22 cellular contexts compared by ENCODE assay signal in the genomic region with DNA sequence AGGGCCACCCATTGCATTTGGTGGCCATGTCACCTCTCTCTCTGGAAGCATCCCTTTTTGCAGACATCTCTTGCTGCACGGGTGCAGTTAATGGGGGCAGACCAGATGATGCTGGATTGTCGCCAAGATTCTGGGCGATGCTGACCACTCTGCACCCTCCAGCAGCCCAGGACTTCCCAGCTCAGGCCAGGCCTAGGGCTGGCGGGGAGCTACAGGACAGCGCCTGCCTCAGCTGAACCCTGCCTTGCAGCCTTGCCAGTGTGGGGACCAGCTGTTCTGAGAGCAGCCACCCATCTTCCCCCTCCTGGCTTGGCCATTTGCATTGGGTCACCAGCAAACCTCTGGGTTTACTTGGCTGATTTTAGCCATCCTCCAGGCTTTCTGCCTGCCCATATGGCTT.
"Had no signal": no experiment of that assay in that cellular context is flagged by ENCODE, and none has a peak within 500 bp of the region (broad histone marks: within the 10 kb centered on the region; RNA-seq: fewer than 3 reads in every experiment).

No MANE protein-coding gene starts in this region.

- DNase-seq: colonic mucosa; effector CD8-positive, alpha-beta T cell; endodermal cell; foreskin fibroblast; gastrocnemius medialis; head of caudate nucleus; left ventricle myocardium superior; lower lobe of right lung; mucosa of descending colon; naive thymus-derived CD4-positive, alpha-beta T cell; pancreas; stimulated activated CD4-positive, alpha-beta T cell treated with anti-CD3 and anti-CD28 coated beads, Interleukin-2, amount 100 ng/mL, for 48 hours; stimulated activated naive B cell treated with anti-CD40 and anti-IgM and Interleukin-4, amounts not matched to agents 10 μg/mL and 1 μg/mL and 100 μg/mL, for 72 hours; trophoblast cell had no signal

- H3K9me3 ChIP-seq: colonic mucosa, gastrocnemius medialis, lower lobe of right lung, mucosa of descending colon, neutrophil, pancreas, suprapubic skin had no signal

- H3K27ac Mint-ChIP-seq: dendritic cell treated with granulocyte-macrophage colony-stimulating factor and Interleukin-4, amounts not matched to agents 40 ng/mL and 50 ng/mL, for 4 days; endodermal cell; mesothelial cell of epicardium; naive thymus-derived CD4-positive, alpha-beta T cell; stimulated activated naive B cell treated with anti-CD40 and anti-IgM and Interleukin-4, amounts not matched to agents 10 μg/mL and 1 μg/mL and 100 μg/mL, for 72 hours; stimulated activated naive CD8-positive, alpha-beta T cell treated with anti-CD3 and anti-CD28 coated beads, Interleukin-15, Interleukin-2, amounts not matched to agents 100 ng/mL and 50 ng/mL, for 24 hours had no signal

- H3K27ac ChIP-seq: colonic mucosa, epithelial cell of prostate, gastrocnemius medialis, lower lobe of right lung, neutrophil, pancreas, suprapubic skin had no signal

- H3K4me3 Mint-ChIP-seq: dendritic cell treated with granulocyte-macrophage colony-stimulating factor and Interleukin-4, amounts not matched to agents 40 ng/mL and 50 ng/mL, for 4 days; endodermal cell; mesothelial cell of epicardium; naive thymus-derived CD4-positive, alpha-beta T cell; stimulated activated naive B cell treated with anti-CD40 and anti-IgM and Interleukin-4, amounts not matched to agents 10 μg/mL and 1 μg/mL and 100 μg/mL, for 72 hours; stimulated activated naive CD8-positive, alpha-beta T cell treated with anti-CD3 and anti-CD28 coated beads, Interleukin-15, Interleukin-2, amounts not matched to agents 100 ng/mL and 50 ng/mL, for 24 hours had no signal

- H3K4me1 ChIP-seq: colonic mucosa had no signal

- H3K9me3 Mint-ChIP-seq: dendritic cell treated with granulocyte-macrophage colony-stimulating factor and Interleukin-4, amounts not matched to agents 40 ng/mL and 50 ng/mL, for 4 days; endodermal cell; mesothelial cell of epicardium; naive thymus-derived CD4-positive, alpha-beta T cell; stimulated activated naive B cell treated with anti-CD40 and anti-IgM and Interleukin-4, amounts not matched to agents 10 μg/mL and 1 μg/mL and 100 μg/mL, for 72 hours; stimulated activated naive CD8-positive, alpha-beta T cell treated with anti-CD3 and anti-CD28 coated beads, Interleukin-15, Interleukin-2, amounts not matched to agents 100 ng/mL and 50 ng/mL, for 24 hours had no signal

- H3K36me3 Mint-ChIP-seq: mesothelial cell of epicardium; naive thymus-derived CD4-positive, alpha-beta T cell; stimulated activated naive B cell treated with anti-CD40 and anti-IgM and Interleukin-4, amounts not matched to agents 10 μg/mL and 1 μg/mL and 100 μg/mL, for 72 hours had no signal

- H3K4me3 ChIP-seq: colonic mucosa, gastrocnemius medialis, lower lobe of right lung, mucosa of descending colon, pancreas, suprapubic skin had no signal

- ATAC-seq: esophagus mucosa; gastrocnemius medialis; left ventricle myocardium superior; lower lobe of right lung; mucosa of descending colon; naive thymus-derived CD4-positive, alpha-beta T cell; pancreas; sciatic nerve; stimulated activated naive B cell treated with anti-CD40 and anti-IgM and Interleukin-4, amounts not matched to agents 10 μg/mL and 1 μg/mL and 100 μg/mL, for 72 hours had no signal

- H3K27me3 ChIP-seq: colonic mucosa, pancreas had no signal

- H3K36me3 ChIP-seq: colonic mucosa, gastrocnemius medialis, lower lobe of right lung, neutrophil, pancreas, suprapubic skin had no signal
